In the genomic region with DNA sequence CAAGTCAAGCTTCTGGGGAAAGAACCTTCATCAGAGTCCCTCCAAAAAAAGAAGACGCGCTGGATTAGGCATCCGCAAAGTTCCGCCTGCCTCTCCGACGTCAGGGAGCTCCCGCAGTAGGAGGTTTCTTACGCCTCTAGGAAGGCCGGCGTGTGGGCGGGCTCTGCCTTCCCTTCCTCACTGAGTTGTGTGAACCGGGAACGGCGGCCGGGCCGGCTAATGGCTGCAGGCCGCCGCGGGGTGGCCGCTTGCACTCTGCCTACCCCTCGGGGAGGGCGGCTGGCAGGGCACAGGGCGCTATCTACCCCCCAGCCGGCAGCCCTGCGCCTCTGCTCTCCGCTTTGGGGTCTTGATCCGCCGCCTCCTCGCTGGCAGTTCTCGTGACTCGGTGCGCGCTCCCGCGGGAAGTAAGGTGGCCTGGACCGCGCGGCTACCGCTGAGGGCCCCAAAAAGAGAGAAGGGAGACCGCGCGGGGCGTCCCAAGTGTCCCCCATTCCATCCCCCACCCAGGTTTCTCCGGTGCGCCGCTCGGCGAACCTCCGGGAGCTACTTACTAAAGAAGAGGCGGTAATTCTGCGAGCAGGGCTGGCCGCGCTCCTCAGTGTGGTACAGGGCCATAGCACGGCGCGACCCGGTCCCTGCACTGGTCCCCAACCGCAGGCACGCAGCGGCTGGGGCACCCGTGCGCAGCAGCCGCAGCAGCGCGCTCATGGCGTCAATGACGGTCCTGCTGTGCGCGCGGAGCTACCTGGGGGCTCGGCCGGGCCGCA, we compare ENCODE assay signal across 8 cellular contexts. TPM values are rescaled to one million over a fixed set of nuclear protein-coding genes. Genes with fewer than 3 reads are reported as not detected.
DNase-seq lines count a peak whose midpoint lies in the region; ATAC-seq lines count a peak whose summit lies in the region.

A gene (minus strand): TSS at position 723 of the 770 bp plus-strand sequence. CDS start 12 bp downstream, at position 711.

- no peaks in the 10 kb centered on the region for H3K9me3 ChIP-seq in CD4-positive, alpha-beta memory T cell (ENCODE audit: control insufficient read depth in 1 of 2, low read length in 2 of 2)
- H3K9me3 ChIP-seq in effector memory CD4-positive, alpha-beta T cell (ENCODE audit: control insufficient read depth, low read length), result no peaks in the 10 kb centered on the region

- peaks cover 0 to 3% of the 10 kb centered on the region in 2 donors for H3K27me3 Mint-ChIP-seq in CD4-positive, alpha-beta memory T cell
- H3K27me3 Mint-ChIP-seq in memory B cell, result no peaks in the 10 kb centered on the region

- peaks cover 35% of the 10 kb centered on the region for H3K4me1 ChIP-seq in CD4-positive, alpha-beta memory T cell (ENCODE audit: insufficient read depth, low read length)
- peaks cover 12% of the 10 kb centered on the region for H3K4me1 ChIP-seq in effector memory CD4-positive, alpha-beta T cell (ENCODE audit: control insufficient read depth, insufficient read depth, low read length, poor library complexity, severe bottlenecking)

- peak; percentile 92 for ATAC-seq in GM19397 (IDR thresholded peaks at IDR 0.05; ENCODE audit: unreplicated experiment)
- ATAC-seq in HG03565 (IDR thresholded peaks at IDR 0.05; ENCODE audit: unreplicated experiment), result peak; percentile 84
- ATAC-seq in memory B cell (ENCODE audit: low read depth), result peak; percentile 81

- H3K36me3 ChIP-seq in CD4-positive, alpha-beta memory T cell (ENCODE audit: insufficient read depth, low read length), result no peaks in the 10 kb centered on the region
- H3K36me3 ChIP-seq in effector memory CD4-positive, alpha-beta T cell (ENCODE audit: control insufficient read depth, insufficient read depth, low read length), result no peaks in the 10 kb centered on the region

- H3K4me3 ChIP-seq in CD4-positive, alpha-beta memory T cell (ENCODE audit: low read length in 2 of 2), result peak within 1 kb of the TSS; percentile 72 to 84
- peak within 1 kb of the TSS; percentile 99 for H3K4me3 ChIP-seq in effector memory CD4-positive, alpha-beta T cell (ENCODE audit: insufficient read depth, low read depth, low read length, poor library complexity, severe bottlenecking)

- H3K36me3 Mint-ChIP-seq in CD4-positive, alpha-beta memory T cell, result peaks cover 0 to 16% of the 10 kb centered on the region in 2 donors
- H3K36me3 Mint-ChIP-seq in memory B cell, result no peaks in the 10 kb centered on the region

- intact Hi-C loops in CD4-positive, alpha-beta memory T cell (cut with micrococcal nuclease), result loop anchor here (1.0 to 10.0 kb wide), 3 partner anchors 235 to 979 kb away; a partner anchor contains a TSS

- POLR2A ChIA-PET in CD4-positive, alpha-beta memory T cell (lab: Charles Lee; ENCODE audit: partially characterized antibody), result interaction anchor here (0.6 to 2.2 kb wide), 12 partner anchors 9 to 842 kb away, joined by 3 to 28 read pairs (median 4); a partner anchor contains a TSS

- H3K9me3 Mint-ChIP-seq in CD4-positive, alpha-beta memory T cell, result peaks cover 0 to 2% (median 0%) of the 10 kb centered on the region in 8 donors
- no peaks in the 10 kb centered on the region for H3K9me3 Mint-ChIP-seq in memory B cell

- no peaks in the 10 kb centered on the region for H3K27me3 ChIP-seq in CD4-positive, alpha-beta memory T cell (ENCODE audit: insufficient read depth, low read length)
- H3K27me3 ChIP-seq in effector memory CD4-positive, alpha-beta T cell (replicated peaks; ENCODE audit: control insufficient read depth, insufficient read depth, low read length, poor library complexity, severe bottlenecking), result no peaks in the 10 kb centered on the region

- peaks cover 26 to 56% (median 41%) of the 10 kb centered on the region in 4 donors for H3K4me1 Mint-ChIP-seq in CD4-positive, alpha-beta memory T cell
- H3K4me1 Mint-ChIP-seq in memory B cell, result peaks cover 12% of the 10 kb centered on the region

- peak; percentile 81 to 89 (median 85) for DNase-seq in CD4-positive, alpha-beta memory T cell
- peak; percentile 91 for DNase-seq in NOMO-1 treated with DMSO at 0.1 percent for 48 hours (lab: John Stamatoyannopoulos, UW; ENCODE audit: unreplicated experiment)
- DNase-seq in activated CD8-positive, alpha-beta memory T cell treated with anti-CD3 and anti-CD28 coated beads for 4 hours (ENCODE audit: low read depth in 2 of 2), result peak; percentile 43 to 60
- DNase-seq in effector memory CD4-positive, alpha-beta T cell, result peak; percentile 66 to 72 (median 67)
- peak; percentile 86 to 88 for DNase-seq in memory B cell (ENCODE audit: low spot score in 2 of 2)
- DNase-seq in stimulated activated CD8-positive, alpha-beta memory T cell treated with anti-CD3 and anti-CD28 coated beads, Interleukin-12 subunit alpha, Interleukin-12 subunit beta, amount 100 ng/mL, for 1 hour (ENCODE audit: low read depth), result peak; percentile 60

- H3K27ac ChIP-seq in CD4-positive, alpha-beta memory T cell (ENCODE audit: low read depth, low read length), result peak within 1 kb of the TSS; percentile 97
- peak within 1 kb of the TSS; percentile 96 for H3K27ac ChIP-seq in effector memory CD4-positive, alpha-beta T cell (ENCODE audit: insufficient read depth, low read length, poor library complexity, severe bottlenecking)

- H3K4me3 Mint-ChIP-seq in CD4-positive, alpha-beta memory T cell, result peak within 1 kb of the TSS; percentile 97 to 99 (median 99)
- peak within 1 kb of the TSS; percentile 97 for H3K4me3 Mint-ChIP-seq in memory B cell

- peak within 1 kb of the TSS; percentile 98 to 99 (median 99) for H3K27ac Mint-ChIP-seq in CD4-positive, alpha-beta memory T cell
- peak within 1 kb of the TSS; percentile 97 for H3K27ac Mint-ChIP-seq in memory B cell

- CTCF ChIA-PET in CD4-positive, alpha-beta memory T cell (lab: Charles Lee; ENCODE audit: partially characterized antibody), result interaction anchor here (0.7 to 3.5 kb wide), 45 partner anchors 8 to 820 kb away, joined by 3 to 55 read pairs (median 3); a partner anchor contains a TSS

RNA-seq across cellular contexts. Expression of the gene that starts here (rescaled TPM):
- 10 to 100 TPM; 56.3 to 59.7 TPM for total RNA-seq in CD4-positive, alpha-beta memory T cell
- 100 to 1,000 TPM; 129 to 160 TPM for polyA plus RNA-seq in CD4-positive, alpha-beta memory T cell

Comparison
In these comparisons a context has a peak if more than half of its experiments do, and no peak if none do; other contexts are left out.
1. Peak in every context shown above with its lines: DNase-seq, ATAC-seq, H3K4me3 ChIP-seq and H3K27ac ChIP-seq.